ENCODE assay signal across 2 cellular contexts in the genomic region with DNA sequence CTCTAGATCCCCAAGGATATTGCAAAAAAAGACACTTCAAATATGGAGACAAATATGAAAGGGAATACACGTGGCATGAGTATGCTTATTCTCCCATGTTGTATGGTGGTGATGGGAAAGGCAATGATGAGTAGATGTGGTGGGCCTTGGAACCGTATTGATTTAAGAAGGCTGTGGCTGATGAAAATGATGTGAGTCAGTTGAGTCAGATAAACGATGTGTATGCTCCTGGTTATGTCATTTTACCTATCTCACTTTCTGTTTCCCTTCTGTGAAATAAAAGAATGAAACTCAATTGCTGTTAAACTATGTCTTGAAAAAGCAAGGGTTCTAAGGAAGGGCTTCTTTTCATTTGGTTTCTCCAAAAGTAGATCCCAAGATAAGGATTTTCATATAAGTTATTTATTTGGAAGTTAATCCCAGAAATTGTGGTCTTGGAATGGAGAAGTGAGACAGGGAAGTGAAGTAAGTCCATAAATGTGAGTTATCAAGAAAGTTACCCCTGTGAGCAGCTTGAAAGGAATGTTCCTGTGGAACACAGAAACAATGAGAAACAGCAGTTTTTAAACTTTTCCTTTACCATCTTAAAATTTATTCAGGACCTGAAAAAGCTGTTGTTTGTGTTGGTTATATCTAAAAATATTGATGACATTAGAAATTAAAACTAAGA.
TF ChIP-seq lines count a peak whose summit lies in the region.

No MANE protein-coding gene starts in this region.

TF ChIP-seq in IMR-90, 13 proteins besides CTCF, POLR2A, EP300 and RAD21 (continued from another document):
- TF ChIP-seq MXI1 (IDR thresholded peaks at IDR 0.05; ENCODE audit: borderline replicate concordance, low read depth, low read length) (no peak), FOS (IDR thresholded peaks at IDR 0.05; ENCODE audit: low read depth, low read length) (no peak), SMC3 (IDR thresholded peaks at IDR 0.05; ENCODE audit: low read depth, low read length) (no peak), RFX5 (IDR thresholded peaks at IDR 0.05; ENCODE audit: low read depth, low read length) (no peak), MAZ (IDR thresholded peaks at IDR 0.05; ENCODE audit: borderline replicate concordance, low read depth, low read length) (no peak), ELK1 (IDR thresholded peaks at IDR 0.05; ENCODE audit: borderline replicate concordance, low read depth, low read length) (no peak), CHD1 (IDR thresholded peaks at IDR 0.05; ENCODE audit: low read depth, low read length) (no peak), RCOR1 (IDR thresholded peaks at IDR 0.05; ENCODE audit: insufficient replicate concordance, low read length) (no peak), NFE2L2 (IDR thresholded peaks at IDR 0.05; ENCODE audit: low read depth, low read length) (no peak), MAFK (IDR thresholded peaks at IDR 0.05; ENCODE audit: low read depth, low read length) (no peak; the same call in 1 of the 2 replicates), CEBPB (IDR thresholded peaks at IDR 0.05; ENCODE audit: low read depth, low read length) (no peak)
- TF ChIP-seq, protein P1, sequence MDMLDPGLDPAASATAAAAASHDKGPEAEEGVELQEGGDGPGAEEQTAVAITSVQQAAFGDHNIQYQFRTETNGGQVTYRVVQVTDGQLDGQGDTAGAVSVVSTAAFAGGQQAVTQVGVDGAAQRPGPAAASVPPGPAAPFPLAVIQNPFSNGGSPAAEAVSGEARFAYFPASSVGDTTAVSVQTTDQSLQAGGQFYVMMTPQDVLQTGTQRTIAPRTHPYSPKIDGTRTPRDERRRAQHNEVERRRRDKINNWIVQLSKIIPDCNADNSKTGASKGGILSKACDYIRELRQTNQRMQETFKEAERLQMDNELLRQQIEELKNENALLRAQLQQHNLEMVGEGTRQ (IDR thresholded peaks at IDR 0.05; ENCODE audit: low read depth, low read length) = no peak

TF ChIP-seq in GM12878, 131 proteins besides CTCF, POLR2A, EP300 and RAD21 (continued from another document):
- TF ChIP-seq ESRRA (IDR thresholded peaks at IDR 0.05; ENCODE audit: low read length) (no peak), TCF3 (IDR thresholded peaks at IDR 0.05; ENCODE audit: borderline replicate concordance, insufficient read depth, low read depth, low read length) (no peak), ASH2L (IDR thresholded peaks at IDR 0.05; ENCODE audit: borderline replicate concordance, low read depth) (no peak), ZZZ3 (IDR thresholded peaks at IDR 0.05; ENCODE audit: control insufficient read depth, insufficient read length, low read depth) (no peak), SRF (IDR thresholded peaks at IDR 0.05; ENCODE audit: low read depth in 2 of 2, low read length in 2 of 2) (no peak), BMI1 (IDR thresholded peaks at IDR 0.05; ENCODE audit: borderline replicate concordance) (no peak), PAX8 (IDR thresholded peaks at IDR 0.05) (no peak)
- TF ChIP-seq, protein P2, sequence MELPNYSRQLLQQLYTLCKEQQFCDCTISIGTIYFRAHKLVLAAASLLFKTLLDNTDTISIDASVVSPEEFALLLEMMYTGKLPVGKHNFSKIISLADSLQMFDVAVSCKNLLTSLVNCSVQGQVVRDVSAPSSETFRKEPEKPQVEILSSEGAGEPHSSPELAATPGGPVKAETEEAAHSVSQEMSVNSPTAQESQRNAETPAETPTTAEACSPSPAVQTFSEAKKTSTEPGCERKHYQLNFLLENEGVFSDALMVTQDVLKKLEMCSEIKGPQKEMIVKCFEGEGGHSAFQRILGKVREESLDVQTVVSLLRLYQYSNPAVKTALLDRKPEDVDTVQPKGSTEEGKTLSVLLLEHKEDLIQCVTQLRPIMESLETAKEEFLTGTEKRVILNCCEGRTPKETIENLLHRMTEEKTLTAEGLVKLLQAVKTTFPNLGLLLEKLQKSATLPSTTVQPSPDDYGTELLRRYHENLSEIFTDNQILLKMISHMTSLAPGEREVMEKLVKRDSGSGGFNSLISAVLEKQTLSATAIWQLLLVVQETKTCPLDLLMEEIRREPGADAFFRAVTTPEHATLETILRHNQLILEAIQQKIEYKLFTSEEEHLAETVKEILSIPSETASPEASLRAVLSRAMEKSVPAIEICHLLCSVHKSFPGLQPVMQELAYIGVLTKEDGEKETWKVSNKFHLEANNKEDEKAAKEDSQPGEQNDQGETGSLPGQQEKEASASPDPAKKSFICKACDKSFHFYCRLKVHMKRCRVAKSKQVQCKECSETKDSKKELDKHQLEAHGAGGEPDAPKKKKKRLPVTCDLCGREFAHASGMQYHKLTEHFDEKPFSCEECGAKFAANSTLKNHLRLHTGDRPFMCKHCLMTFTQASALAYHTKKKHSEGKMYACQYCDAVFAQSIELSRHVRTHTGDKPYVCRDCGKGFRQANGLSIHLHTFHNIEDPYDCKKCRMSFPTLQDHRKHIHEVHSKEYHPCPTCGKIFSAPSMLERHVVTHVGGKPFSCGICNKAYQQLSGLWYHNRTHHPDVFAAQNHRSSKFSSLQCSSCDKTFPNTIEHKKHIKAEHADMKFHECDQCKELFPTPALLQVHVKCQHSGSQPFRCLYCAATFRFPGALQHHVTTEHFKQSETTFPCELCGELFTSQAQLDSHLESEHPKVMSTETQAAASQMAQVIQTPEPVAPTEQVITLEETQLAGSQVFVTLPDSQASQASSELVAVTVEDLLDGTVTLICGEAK (IDR thresholded peaks at IDR 0.05; ENCODE audit: borderline replicate concordance) = no peak
- TF ChIP-seq, protein P3, sequence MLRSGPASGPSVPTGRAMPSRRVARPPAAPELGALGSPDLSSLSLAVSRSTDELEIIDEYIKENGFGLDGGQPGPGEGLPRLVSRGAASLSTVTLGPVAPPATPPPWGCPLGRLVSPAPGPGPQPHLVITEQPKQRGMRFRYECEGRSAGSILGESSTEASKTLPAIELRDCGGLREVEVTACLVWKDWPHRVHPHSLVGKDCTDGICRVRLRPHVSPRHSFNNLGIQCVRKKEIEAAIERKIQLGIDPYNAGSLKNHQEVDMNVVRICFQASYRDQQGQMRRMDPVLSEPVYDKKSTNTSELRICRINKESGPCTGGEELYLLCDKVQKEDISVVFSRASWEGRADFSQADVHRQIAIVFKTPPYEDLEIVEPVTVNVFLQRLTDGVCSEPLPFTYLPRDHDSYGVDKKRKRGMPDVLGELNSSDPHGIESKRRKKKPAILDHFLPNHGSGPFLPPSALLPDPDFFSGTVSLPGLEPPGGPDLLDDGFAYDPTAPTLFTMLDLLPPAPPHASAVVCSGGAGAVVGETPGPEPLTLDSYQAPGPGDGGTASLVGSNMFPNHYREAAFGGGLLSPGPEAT (IDR thresholded peaks at IDR 0.05; ENCODE audit: low read depth) = no peak
